Comparison of ENCODE assay signal across 21 cellular contexts in genomic region chr20:8154636-8155035, GRCh38. TPM values are rescaled to one million over a fixed set of nuclear protein-coding genes. Genes with fewer than 3 reads are reported as not detected.
DNase-seq lines count a peak whose midpoint lies in the region; ATAC-seq, FAIRE-seq and TF ChIP-seq lines count a peak whose summit lies in the region.
"Had no signal": no experiment of that assay in that cellular context is flagged by ENCODE, and none has a peak within 500 bp of the region (broad histone marks: within the 10 kb centered on the region; RNA-seq: fewer than 3 reads in every experiment).

No MANE protein-coding gene starts in this region.

- no peaks in the 10 kb centered on the region for H3K36me3 Mint-ChIP-seq in activated CD8-positive, alpha-beta memory T cell treated with anti-CD3 and anti-CD28 coated beads, Interleukin-2, amount 10 ng/mL, durations not matched to agents 7 days and 5 days
- H3K36me3 Mint-ChIP-seq in central memory CD8-positive, alpha-beta T cell (ENCODE audit: insufficient read depth), result peaks cover 3% of the 10 kb centered on the region

- intact Hi-C loops in psoas muscle (cut with DNase I), result no loop called here

- no peak for DNase-seq in activated CD8-positive, alpha-beta memory T cell treated with anti-CD3 and anti-CD28 coated beads, Interleukin-2, amount 10 ng/mL, durations not matched to agents 7 days and 5 days
- no peak for DNase-seq in activated CD8-positive, alpha-beta memory T cell treated with anti-CD3 and anti-CD28 coated beads for 24 hours
- DNase-seq in NB4 (ENCODE audit: low read depth) (peak; percentile 74), psoas muscle (no peak), GM12891 (ENCODE audit: insufficient read length, low spot score) (no peak)
- no peak for DNase-seq in central memory CD8-positive, alpha-beta T cell (ENCODE audit: low spot score in 2 of 2)
- DNase-seq in activated T-cell treated with anti-CD3 and anti-CD28 coated beads, Interleukin-2, amount 50 U/mL, for 48 hours, result no peak
- DNase-seq: activated CD4-positive, alpha-beta memory T cell treated with anti-CD3 and anti-CD28 coated beads, Interleukin-2, amount 10 ng/mL, durations not matched to agents 7 days and 5 days; dermis blood vessel endothelial cell; hypothalamus; left cardiac atrium; NCI-H1436; Right ventricle myocardium superior; stimulated activated naive B cell treated with anti-CD40 and anti-IgM and Interleukin-4, amounts not matched to agents 10 μg/mL and 1 μg/mL and 100 μg/mL, for 72 hours; upper lobe of left lung had no signal

- no peak for TF ChIP-seq POLR2A in NB4 (IDR thresholded peaks at IDR 0.05; ENCODE audit: extremely low read depth, insufficient read length)
- no peak for TF ChIP-seq POLR2A in GM12891 (IDR thresholded peaks at IDR 0.05; ENCODE audit: low read depth, low read length)

- H3K27me3 ChIP-seq in psoas muscle (ENCODE audit: insufficient read depth in 3 of 3, low read length in 2 of 3), result no peaks in the 10 kb centered on the region
- H3K27me3 ChIP-seq: upper lobe of left lung had no signal

- peak overlapping the region; percentile 20 for H3K27ac Mint-ChIP-seq in activated CD8-positive, alpha-beta memory T cell treated with anti-CD3 and anti-CD28 coated beads, Interleukin-2, amount 10 ng/mL, durations not matched to agents 7 days and 5 days
- H3K27ac Mint-ChIP-seq in central memory CD8-positive, alpha-beta T cell (ENCODE audit: low read depth), result peak overlapping the region; percentile 24
- H3K27ac Mint-ChIP-seq: activated CD4-positive, alpha-beta memory T cell treated with anti-CD3 and anti-CD28 coated beads, Interleukin-2, amount 10 ng/mL, durations not matched to agents 7 days and 5 days; stimulated activated naive B cell treated with anti-CD40 and anti-IgM and Interleukin-4, amounts not matched to agents 10 μg/mL and 1 μg/mL and 100 μg/mL, for 72 hours had no signal

- H3K36me3 ChIP-seq in psoas muscle (ENCODE audit: insufficient read depth in 1 of 2, low read depth in 1 of 2), result no peaks in the 10 kb centered on the region
- H3K36me3 ChIP-seq: upper lobe of left lung had no signal

- H3K27me3 Mint-ChIP-seq in activated CD8-positive, alpha-beta memory T cell treated with anti-CD3 and anti-CD28 coated beads, Interleukin-2, amount 10 ng/mL, durations not matched to agents 7 days and 5 days, result no peaks in the 10 kb centered on the region
- H3K27me3 Mint-ChIP-seq in central memory CD8-positive, alpha-beta T cell, result no peaks in the 10 kb centered on the region
- H3K27me3 Mint-ChIP-seq: activated CD4-positive, alpha-beta memory T cell treated with anti-CD3 and anti-CD28 coated beads, Interleukin-2, amount 10 ng/mL, durations not matched to agents 7 days and 5 days; stimulated activated naive B cell treated with anti-CD40 and anti-IgM and Interleukin-4, amounts not matched to agents 10 μg/mL and 1 μg/mL and 100 μg/mL, for 72 hours had no signal

- 91 to 96% (median 95%) methylated on average over 2 of the region's 2 CpGs for WGBS in psoas muscle, 3 donors

- H3K27ac ChIP-seq in psoas muscle, result peak overlapping the region; percentile 78
- H3K27ac ChIP-seq: parathyroid adenoma, upper lobe of left lung had no signal

- FAIRE-seq in GM12891 (lab: Jason Lieb, UNC), result no peak
- FAIRE-seq: A204.1, GM18507, K562 had no signal

- CTCF ChIA-PET in activated CD8-positive, alpha-beta memory T cell treated with anti-CD3 and anti-CD28 coated beads, Interleukin-2, amount 10 ng/mL, durations not matched to agents 7 days and 5 days (lab: Charles Lee), result no interaction called here

- peaks cover 57% of the 10 kb centered on the region for H3K4me1 ChIP-seq in psoas muscle

- no peak overlapping the region for H3K4me3 Mint-ChIP-seq in activated CD8-positive, alpha-beta memory T cell treated with anti-CD3 and anti-CD28 coated beads, Interleukin-2, amount 10 ng/mL, durations not matched to agents 7 days and 5 days
- peak overlapping the region; percentile 46 for H3K4me3 Mint-ChIP-seq in central memory CD8-positive, alpha-beta T cell
- H3K4me3 Mint-ChIP-seq: activated CD4-positive, alpha-beta memory T cell treated with anti-CD3 and anti-CD28 coated beads, Interleukin-2, amount 10 ng/mL, durations not matched to agents 7 days and 5 days; stimulated activated naive B cell treated with anti-CD40 and anti-IgM and Interleukin-4, amounts not matched to agents 10 μg/mL and 1 μg/mL and 100 μg/mL, for 72 hours had no signal

- H3K4me3 ChIP-seq in NB4 (ENCODE audit: low read depth, low read length), result no peak overlapping the region
- H3K4me3 ChIP-seq in psoas muscle, result no peak overlapping the region
- H3K4me3 ChIP-seq: K562, smooth muscle cell, upper lobe of left lung had no signal

- no peaks in the 10 kb centered on the region for H3K9me3 ChIP-seq in psoas muscle
- H3K9me3 ChIP-seq: upper lobe of left lung had no signal

- ATAC-seq in activated CD8-positive, alpha-beta memory T cell treated with anti-CD3 and anti-CD28 coated beads, Interleukin-2, amount 10 ng/mL, durations not matched to agents 7 days and 5 days, result no peak
- no peak for ATAC-seq in central memory CD8-positive, alpha-beta T cell (replicated peaks; ENCODE audit: extremely low read depth, poor library complexity, severe bottlenecking)
- ATAC-seq in psoas muscle (peak in 1 of 4 donors; percentile 30), HG03097 (IDR thresholded peaks at IDR 0.05; ENCODE audit: low FRiP score, unreplicated experiment) (no peak)
- ATAC-seq: K562; left cardiac atrium; stimulated activated naive B cell treated with anti-CD40 and anti-IgM and Interleukin-4, amounts not matched to agents 10 μg/mL and 1 μg/mL and 100 μg/mL, for 72 hours had no signal

- TF ChIP-seq CTCF in NB4 (IDR thresholded peaks at IDR 0.05; ENCODE audit: low read depth, low read length) (no peak), psoas muscle (IDR thresholded peaks at IDR 0.05) (no peak)

- peaks cover 56% of the 10 kb centered on the region for H3K4me1 Mint-ChIP-seq in activated CD8-positive, alpha-beta memory T cell treated with anti-CD3 and anti-CD28 coated beads, Interleukin-2, amount 10 ng/mL, durations not matched to agents 7 days and 5 days
- H3K4me1 Mint-ChIP-seq in central memory CD8-positive, alpha-beta T cell, result peaks cover 76% of the 10 kb centered on the region

- H3K9me3 Mint-ChIP-seq in activated CD8-positive, alpha-beta memory T cell treated with anti-CD3 and anti-CD28 coated beads, Interleukin-2, amount 10 ng/mL, durations not matched to agents 7 days and 5 days (ENCODE audit: low read depth), result no peaks in the 10 kb centered on the region
- no peaks in the 10 kb centered on the region for H3K9me3 Mint-ChIP-seq in central memory CD8-positive, alpha-beta T cell

TF ChIP-seq in GM12891, 5 proteins besides CTCF, POLR2A, EP300 and RAD21:
- TF ChIP-seq TAF1 (IDR thresholded peaks at IDR 0.05; ENCODE audit: low read depth, low read length) (no peak), POLR2AphosphoS5 (IDR thresholded peaks at IDR 0.05; ENCODE audit: low read depth, low read length) (no peak), PAX5 (IDR thresholded peaks at IDR 0.05; ENCODE audit: insufficient read depth, low read length, severe bottlenecking) (no peak), SPI1 (IDR thresholded peaks at IDR 0.05; ENCODE audit: low read depth, low read length) (no peak), POU2F2 (IDR thresholded peaks at IDR 0.05; ENCODE audit: low read depth, low read length) (no peak)

RNA-seq across cellular contexts. Expression of gene PLCB1, which starts 22.6 kb away (rescaled TPM):
- total RNA-seq in activated CD8-positive, alpha-beta memory T cell treated with anti-CD3 and anti-CD28 coated beads, Interleukin-2, amount 10 ng/mL, durations not matched to agents 7 days and 5 days, result 1 to 10 TPM; 2.4 to 3.2 TPM
- 10 to 100 TPM in 1 of 4 donors, 1 to 10 TPM in 3; 4.2 to 10.7 (median 6.9) TPM for total RNA-seq in psoas muscle
- polyA plus RNA-seq in psoas muscle, result 1 to 10 TPM; 1.5 to 3.2 (median 2.5) TPM
- not detected for polyA plus RNA-seq in GM12891 (2012; ENCODE audit: low read depth, missing spikeins)
